Comparison of ENCODE assay signal across 23 cellular contexts in the genomic region with DNA sequence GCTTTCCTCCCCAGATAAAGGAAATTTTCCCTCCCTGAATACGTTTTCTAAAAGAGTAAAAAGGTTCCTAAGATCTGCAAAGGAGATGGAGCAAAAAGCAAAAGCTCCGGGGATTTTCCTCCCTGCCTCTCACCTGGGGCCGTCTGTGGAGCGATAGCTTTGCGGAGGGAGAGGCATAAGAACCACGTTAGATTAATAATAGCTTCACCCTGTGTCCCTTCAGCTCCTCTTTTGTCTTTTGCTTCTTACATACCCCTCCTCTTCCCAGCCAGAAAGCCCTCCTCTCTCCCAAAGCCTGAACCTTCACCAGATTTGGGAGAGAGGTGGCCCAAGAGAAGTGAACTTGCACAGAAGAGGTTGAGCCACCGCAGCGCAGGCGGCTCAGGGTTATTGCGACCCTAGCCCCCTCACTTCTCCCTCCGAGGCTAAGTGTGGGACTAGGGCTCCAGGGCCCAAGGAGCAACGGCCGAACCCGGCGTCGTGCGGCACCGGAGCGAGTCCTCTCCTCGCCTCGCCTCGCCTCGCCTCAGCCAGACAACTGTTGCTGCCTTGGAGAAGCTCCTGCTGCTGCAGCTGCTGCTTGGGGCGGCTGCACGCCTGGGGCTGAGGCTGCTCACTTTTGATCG.
DNase-seq lines count a peak whose midpoint lies in the region; ATAC-seq and TF ChIP-seq lines count a peak whose summit lies in the region.
"Had no signal": no experiment of that assay in that cellular context is flagged by ENCODE, and none has a peak within 500 bp of the region (broad histone marks: within the 10 kb centered on the region; RNA-seq: fewer than 3 reads in every experiment).

No MANE protein-coding gene starts in this region.

- CTCF ChIA-PET in HEK293 (lab: Yijun Ruan, JAX) = interaction anchor here (1.6 kb wide), 1 partner anchor 269 kb away, joined by 3 read pairs; no protein-coding TSS in a partner anchor

- H3F3A ChIP-seq in neural cell (ENCODE audit: insufficient read depth, low read length, poor library complexity, severe bottlenecking) = no peaks in the 10 kb centered on the region

- H3K27me3 Mint-ChIP-seq in glutamatergic neuron (ENCODE audit: unreplicated experiment) = peaks cover 19% of the 10 kb centered on the region
- H3K27me3 Mint-ChIP-seq in activated T-helper 2 cell treated with anti-CD3 and anti-CD28 coated beads, Interferon-gamma antibody, Interleukin-2, Interleukin-4, amounts not matched to agents 10 μg/mL and 5 μg/mL and 100 μg/mL, durations not matched to agents 14 hours and 24 hours and 36 hours (ENCODE audit: low read depth) = peaks cover 84% of the 10 kb centered on the region

- H3K4me3 ChIP-seq in HEK293 (ENCODE audit: low read depth, low read length) = no peak overlapping the region
- H3K4me3 ChIP-seq in neural cell (ENCODE audit: low read length) = peak overlapping the region; percentile 94
- H3K4me3 ChIP-seq: K562, Peyer's patch, upper lobe of left lung had no signal

- H3K36me3 Mint-ChIP-seq in glutamatergic neuron (ENCODE audit: unreplicated experiment) = no peaks in the 10 kb centered on the region
- H3K36me3 Mint-ChIP-seq in activated T-helper 2 cell treated with anti-CD3 and anti-CD28 coated beads, Interferon-gamma antibody, Interleukin-2, Interleukin-4, amounts not matched to agents 10 μg/mL and 5 μg/mL and 100 μg/mL, durations not matched to agents 14 hours and 24 hours and 36 hours (ENCODE audit: low read depth) = no peaks in the 10 kb centered on the region

- no peak overlapping the region for H3K4me2 ChIP-seq in neural cell (ENCODE audit: low read length)

- ATAC-seq in HG03521 (IDR thresholded peaks at IDR 0.05; ENCODE audit: unreplicated experiment) = no peak
- ATAC-seq: K562 had no signal

- H4K20me1 ChIP-seq in neural cell (ENCODE audit: insufficient read depth) = no peaks in the 10 kb centered on the region

- POLR2A ChIA-PET in HEK293 (lab: Yijun Ruan, JAX) = no interaction called here

- H3K27ac Mint-ChIP-seq in glutamatergic neuron (ENCODE audit: unreplicated experiment) = no peak overlapping the region
- no peak overlapping the region for H3K27ac Mint-ChIP-seq in activated T-helper 2 cell treated with anti-CD3 and anti-CD28 coated beads, Interferon-gamma antibody, Interleukin-2, Interleukin-4, amounts not matched to agents 10 μg/mL and 5 μg/mL and 100 μg/mL, durations not matched to agents 14 hours and 24 hours and 36 hours
- H3K27ac Mint-ChIP-seq: natural killer cell treated with Interleukin-12 subunit alpha and Interleukin-12 subunit beta and Interleukin-15 and Interleukin-18, amount 100 ng/mL, for 72 hours; T-helper 1 cell treated with Interleukin-12 subunit alpha and Interleukin-12 subunit beta and Interleukin-4 antibody, amounts not matched to agents 30 μg/mL and 1 μg/mL, for 36 hours had no signal

- H3K4me3 Mint-ChIP-seq in glutamatergic neuron (ENCODE audit: unreplicated experiment) = no peak overlapping the region
- H3K4me3 Mint-ChIP-seq in activated T-helper 2 cell treated with anti-CD3 and anti-CD28 coated beads, Interferon-gamma antibody, Interleukin-2, Interleukin-4, amounts not matched to agents 10 μg/mL and 5 μg/mL and 100 μg/mL, durations not matched to agents 14 hours and 24 hours and 36 hours (ENCODE audit: low read depth) = no peak overlapping the region
- H3K4me3 Mint-ChIP-seq: natural killer cell treated with Interleukin-12 subunit alpha and Interleukin-12 subunit beta and Interleukin-15 and Interleukin-18, amount 100 ng/mL, for 72 hours; T-helper 1 cell treated with Interleukin-12 subunit alpha and Interleukin-12 subunit beta and Interleukin-4 antibody, amounts not matched to agents 30 μg/mL and 1 μg/mL, for 36 hours had no signal

- H3K9ac ChIP-seq in neural cell (ENCODE audit: low read length) = no peak overlapping the region

- DNase-seq in DMS 273 (lab: John Stamatoyannopoulos, UW; ENCODE audit: unreplicated experiment) (peak; percentile 33), DMS 273 treated with DMSO at 0.1 percent for 48 hours (lab: John Stamatoyannopoulos, UW) (no peak), glutamatergic neuron (peak; percentile 53)
- DNase-seq in effector CD4-positive, alpha-beta T cell = no peak
- DNase-seq in activated T-helper 2 cell treated with anti-CD3 and anti-CD28 coated beads, Interferon-gamma antibody, Interleukin-2, Interleukin-4, amounts not matched to agents 10 μg/mL and 5 μg/mL and 100 μg/mL, durations not matched to agents 14 hours and 24 hours and 36 hours (ENCODE audit: low spot score) = no peak
- DNase-seq: activated CD4-positive, alpha-beta T cell treated with anti-CD3 and anti-CD28 coated beads, Interleukin-2, amount 50 U/mL, for 4 hours; dorsolateral prefrontal cortex; erythroblast; foreskin melanocyte; hippocampal formation; MM.1S; NCI-H1436 treated with DMSO at 0.1 percent for 48 hours; NCI-H345; Peyer's patch had no signal

- peaks cover 8% of the 10 kb centered on the region for H3K4me1 Mint-ChIP-seq in glutamatergic neuron (ENCODE audit: low read depth, unreplicated experiment)
- peaks cover 12% of the 10 kb centered on the region for H3K4me1 Mint-ChIP-seq in activated T-helper 2 cell treated with anti-CD3 and anti-CD28 coated beads, Interferon-gamma antibody, Interleukin-2, Interleukin-4, amounts not matched to agents 10 μg/mL and 5 μg/mL and 100 μg/mL, durations not matched to agents 14 hours and 24 hours and 36 hours (ENCODE audit: low read depth)

- H3K4me1 ChIP-seq in HEK293 (ENCODE audit: control insufficient read depth, insufficient read depth, low read length) = no peaks in the 10 kb centered on the region

- no peaks in the 10 kb centered on the region for H3K9me2 ChIP-seq in neural cell (ENCODE audit: insufficient read depth, low read length)

- peaks cover 88% of the 10 kb centered on the region for H3K27me3 ChIP-seq in neural cell (ENCODE audit: insufficient read depth, low read depth, low read length)

- no peak for TF ChIP-seq RAD21 in neural cell (conservative IDR thresholded peaks at IDR 0.05)

- H3K79me2 ChIP-seq in neural cell (replicated peaks; ENCODE audit: insufficient read depth, low read length) = no peaks in the 10 kb centered on the region

- TF ChIP-seq CTCF in HEK293 (tag by site-specific recombination; IDR thresholded peaks at IDR 0.05) (no peak), glutamatergic neuron (IDR thresholded peaks at IDR 0.05; ENCODE audit: partially characterized antibody, unreplicated experiment) (no peak), neural cell (IDR thresholded peaks at IDR 0.05; ENCODE audit: poor library complexity, severe bottlenecking) (no peak)

- TF ChIP-seq EP300 in neural cell (conservative IDR thresholded peaks at IDR 0.05; ENCODE audit: poor library complexity, severe bottlenecking) = no peak

- no peak overlapping the region for H3K27ac ChIP-seq in HEK293 (ENCODE audit: extremely low read depth, low read depth, low read length)
- no peak overlapping the region for H3K27ac ChIP-seq in neural cell (ENCODE audit: low read length)
- H3K27ac ChIP-seq: 22Rv1, Peyer's patch, upper lobe of left lung, VCaP had no signal

- H3K36me3 ChIP-seq in HEK293 (ENCODE audit: control insufficient read depth in 2 of 2, insufficient read depth in 1 of 2, low read length in 2 of 2) (no peaks in the 10 kb centered on the region), neural cell (ENCODE audit: insufficient read depth, low read length) (no peaks in the 10 kb centered on the region)
- H3K36me3 ChIP-seq: Peyer's patch, upper lobe of left lung had no signal

- H3K9me3 Mint-ChIP-seq in glutamatergic neuron (ENCODE audit: unreplicated experiment) = peaks cover 3% of the 10 kb centered on the region
- H3K9me3 Mint-ChIP-seq in activated T-helper 2 cell treated with anti-CD3 and anti-CD28 coated beads, Interferon-gamma antibody, Interleukin-2, Interleukin-4, amounts not matched to agents 10 μg/mL and 5 μg/mL and 100 μg/mL, durations not matched to agents 14 hours and 24 hours and 36 hours = no peaks in the 10 kb centered on the region
- H3K9me3 Mint-ChIP-seq: natural killer cell treated with Interleukin-12 subunit alpha and Interleukin-12 subunit beta and Interleukin-15 and Interleukin-18, amount 100 ng/mL, for 72 hours; T-helper 1 cell treated with Interleukin-12 subunit alpha and Interleukin-12 subunit beta and Interleukin-4 antibody, amounts not matched to agents 30 μg/mL and 1 μg/mL, for 36 hours had no signal

- no peak overlapping the region for H2AFZ ChIP-seq in neural cell (ENCODE audit: low read depth, low read length)

- intact Hi-C loops in activated T-helper 2 cell treated with anti-CD3 and anti-CD28 coated beads, Interferon-gamma antibody, Interleukin-2, Interleukin-4, amounts not matched to agents 10 μg/mL and 5 μg/mL and 100 μg/mL, durations not matched to agents 14 hours and 24 hours and 36 hours (cut with micrococcal nuclease) = loop anchor here (5.0 kb wide), 1 partner anchor 269 kb away; no protein-coding TSS in a partner anchor

- no peaks in the 10 kb centered on the region for H3K9me3 ChIP-seq in HEK293 (ENCODE audit: control insufficient read depth, insufficient read depth, low read depth, low read length)
- H3K9me3 ChIP-seq in neural cell (ENCODE audit: low read length) = no peaks in the 10 kb centered on the region
- H3K9me3 ChIP-seq: Peyer's patch, upper lobe of left lung had no signal

TF ChIP-seq in HEK293, 187 proteins besides CTCF, POLR2A, EP300 and RAD21:
- TF ChIP-seq SCRT1 (tag by site-specific recombination; IDR thresholded peaks at IDR 0.05; ENCODE audit: borderline replicate concordance) = no peak
- no peak for TF ChIP-seq ZNF174 (tag by site-specific recombination; IDR thresholded peaks at IDR 0.05)
- no peak for TF ChIP-seq ZNF133 (tag by site-specific recombination; IDR thresholded peaks at IDR 0.05)
- TF ChIP-seq ZNF23 (tag by site-specific recombination; IDR thresholded peaks at IDR 0.05; ENCODE audit: borderline replicate concordance) = no peak
- peak; percentile 51 for TF ChIP-seq SCRT2 (tag by site-specific recombination; IDR thresholded peaks at IDR 0.05)
- TF ChIP-seq ZSCAN23 (tag by site-specific recombination; IDR thresholded peaks at IDR 0.05) = no peak
- no peak for TF ChIP-seq TRIM28 (IDR thresholded peaks at IDR 0.05; ENCODE audit: borderline replicate concordance, low read length)

TF ChIP-seq in neural cell, 6 proteins besides CTCF, POLR2A, EP300 and RAD21 (continues in another document):
- no peak for TF ChIP-seq TAF1 (IDR thresholded peaks at IDR 0.05; ENCODE audit: low read depth)

Comparison
In these comparisons a context has a peak if more than half of its experiments do, and no peak if none do; other contexts are left out.
1. DNase-seq: peak in DMS 273 (single experiment) and glutamatergic neuron (single experiment); none in DMS 273 treated with DMSO at 0.1 percent for 48 hours (single experiment), effector CD4-positive, alpha-beta T cell (single experiment) and activated T-helper 2 cell treated with anti-CD3 and anti-CD28 coated beads, Interferon-gamma antibody, Interleukin-2, Interleukin-4, amounts not matched to agents 10 μg/mL and 5 μg/mL and 100 μg/mL, durations not matched to agents 14 hours and 24 hours and 36 hours (single experiment).